8 cellular contexts compared by ENCODE assay signal in genomic region chr19:4390017-4390861, GRCh38. TPM values are rescaled to one million over a fixed set of nuclear protein-coding genes. Genes with fewer than 3 reads are reported as not detected.
DNase-seq lines count a peak whose midpoint lies in the region; ATAC-seq and TF ChIP-seq lines count a peak whose summit lies in the region.

No MANE protein-coding gene starts in this region.

- H3K4me1 Mint-ChIP-seq in GM23338: peaks cover 60% of the 10 kb centered on the region
- peaks cover 47% of the 10 kb centered on the region for H3K4me1 Mint-ChIP-seq in activated CD4-positive, alpha-beta memory T cell treated with anti-CD3 and anti-CD28 coated beads for 36 hours (ENCODE audit: low read depth)

- H3K27me3 Mint-ChIP-seq in GM23338 (ENCODE audit: insufficient read depth, low read depth, poor library complexity): peaks cover 22% of the 10 kb centered on the region
- H3K27me3 Mint-ChIP-seq in activated CD4-positive, alpha-beta memory T cell treated with anti-CD3 and anti-CD28 coated beads for 36 hours: no peaks in the 10 kb centered on the region

- CTCF ChIA-PET in activated CD4-positive, alpha-beta memory T cell treated with anti-CD3 and anti-CD28 coated beads for 36 hours (lab: Charles Lee): interaction anchor here (1.1 to 1.9 kb wide), 2 partner anchors 10 to 20 kb away, joined by 3 to 8 read pairs; partner anchors contain the start of gene SH3GL1

- H2AFZ ChIP-seq in GM23338: no peak overlapping the region

- H3K4me2 ChIP-seq in GM23338: peak overlapping the region; percentile 75

- peak overlapping the region; percentile 46 for H3K4me3 ChIP-seq in GM23338
- peak overlapping the region in 7 of 10 donors; percentile 8 to 33 (median 18) for H3K4me3 ChIP-seq in heart right ventricle

- peaks cover 18% of the 10 kb centered on the region for H3K36me3 Mint-ChIP-seq in GM23338 (ENCODE audit: low read depth)
- H3K36me3 Mint-ChIP-seq in activated CD4-positive, alpha-beta memory T cell treated with anti-CD3 and anti-CD28 coated beads for 36 hours: peaks cover 7% of the 10 kb centered on the region

- peak overlapping the region; percentile 76 for H3K27ac Mint-ChIP-seq in GM23338
- H3K27ac Mint-ChIP-seq in activated CD4-positive, alpha-beta memory T cell treated with anti-CD3 and anti-CD28 coated beads for 36 hours: peak overlapping the region; percentile 64

- peak overlapping the region; percentile 63 for H3K4me3 Mint-ChIP-seq in GM23338
- H3K4me3 Mint-ChIP-seq in activated CD4-positive, alpha-beta memory T cell treated with anti-CD3 and anti-CD28 coated beads for 36 hours: no peak overlapping the region

- no peaks in the 10 kb centered on the region for H3K9me3 ChIP-seq in heart right ventricle

- H4K20me1 ChIP-seq in GM23338 (replicated peaks; ENCODE audit: insufficient read depth): peaks cover 68% of the 10 kb centered on the region

- DNase-seq in GM23338 (ENCODE audit: low spot score): peak; percentile 85
- no peak for DNase-seq in activated CD4-positive, alpha-beta memory T cell treated with anti-CD3 and anti-CD28 coated beads for 36 hours
- peak in 1 of 2 donors; percentile 60 for DNase-seq in heart right ventricle
- peak; percentile 71 for DNase-seq in pulmonary artery endothelial cell (ENCODE audit: low read depth, low spot score)
- DNase-seq in NOMO-1 treated with DMSO at 0.1 percent for 48 hours (lab: John Stamatoyannopoulos, UW; ENCODE audit: unreplicated experiment): no peak
- no peak for DNase-seq in stimulated activated CD4-positive, alpha-beta T cell treated with anti-CD3 and anti-CD28 coated beads, Interleukin-2, amount 100 ng/mL, for 48 hours
- DNase-seq in KG1 (lab: John Stamatoyannopoulos, UW): no peak

- peak overlapping the region; percentile 84 for H3K27ac ChIP-seq in GM23338 (ENCODE audit: low read depth)
- peak overlapping the region; percentile 18 to 91 (median 80) for H3K27ac ChIP-seq in heart right ventricle

- POLR2A ChIA-PET in activated CD4-positive, alpha-beta memory T cell treated with anti-CD3 and anti-CD28 coated beads for 36 hours (lab: Charles Lee): no interaction called here

- H3K36me3 ChIP-seq in GM23338 (ENCODE audit: insufficient read depth) (peaks cover under 1% of the 10 kb centered on the region; the same call in 1 of the 2 replicates), heart right ventricle (peaks cover 0 to 43% (median 3%) of the 10 kb centered on the region in 9 donors)

- H3K79me2 ChIP-seq in GM23338 (replicated peaks; ENCODE audit: insufficient read depth): peaks cover 97% of the 10 kb centered on the region

- H3K9me3 Mint-ChIP-seq in GM23338: no peaks in the 10 kb centered on the region
- no peaks in the 10 kb centered on the region for H3K9me3 Mint-ChIP-seq in activated CD4-positive, alpha-beta memory T cell treated with anti-CD3 and anti-CD28 coated beads for 36 hours

- H3K27me3 ChIP-seq in GM23338 (ENCODE audit: insufficient read depth): no peaks in the 10 kb centered on the region
- H3K27me3 ChIP-seq in heart right ventricle: no peaks in the 10 kb centered on the region

- no peaks in the 10 kb centered on the region for H3K9me2 ChIP-seq in GM23338 (ENCODE audit: insufficient read depth)

- peak; percentile 83 for ATAC-seq in GM23338
- peak; percentile 31 to 79 (median 66) for ATAC-seq in heart right ventricle
- ATAC-seq in HG03342 (IDR thresholded peaks at IDR 0.05; ENCODE audit: unreplicated experiment): no peak

- intact Hi-C loops in activated CD4-positive, alpha-beta memory T cell treated with anti-CD3 and anti-CD28 coated beads for 36 hours (cut with micrococcal nuclease): no loop called here
- intact Hi-C loops in heart right ventricle (cut with DNase I): no loop called here

- peaks cover 10% of the 10 kb centered on the region; the same call in 1 of the 2 replicates for H3F3A ChIP-seq in GM23338 (replicated peaks; ENCODE audit: low read depth)

- H3K4me1 ChIP-seq in GM23338 (ENCODE audit: insufficient read depth) (peaks cover 22% of the 10 kb centered on the region), heart right ventricle (peaks cover 41 to 81% (median 78%) of the 10 kb centered on the region in 9 donors)

- 30 to 37% methylated on average over 19 of the region's 19 CpGs for WGBS in heart right ventricle, 2 donors

- TF ChIP-seq CTCF in GM23338 (conservative IDR thresholded peaks at IDR 0.05; ENCODE audit: low read depth in 2 of 2) (no peak), heart right ventricle (IDR thresholded peaks at IDR 0.05) (no peak)

TF ChIP-seq in GM23338, 12 proteins besides CTCF, POLR2A, EP300 and RAD21 (continues in another document):
- no peak for TF ChIP-seq ZNF114 (CRISPR knock-in tag; IDR thresholded peaks at IDR 0.05)
- no peak for TF ChIP-seq EZH2 (IDR thresholded peaks at IDR 0.05; ENCODE audit: low read depth, unreplicated experiment)

RNA-seq across cellular contexts. Expression of gene SH3GL1, which starts 10.1 kb away (rescaled TPM):
- 85.8 and 89.5 TPM in 2 replicates for total RNA-seq in GM23338 (2014; rRNA removed; shearing (Covaris generic))
- polyA plus RNA-seq in GM23338 (2016; fragmentation: Nextera tagmentation; extraction: Ambion mirVana) (73.1 and 75.6 TPM in 2 replicates), heart right ventricle (10 to 100 TPM; 20.1 to 41.8 TPM)
- total RNA-seq in activated CD4-positive, alpha-beta memory T cell treated with anti-CD3 and anti-CD28 coated beads for 36 hours: 10 to 100 TPM; 38.1 to 42.0 TPM
- total RNA-seq in heart right ventricle (10 to 100 TPM; 13.1 to 33.4 (median 17.6) TPM), pulmonary artery endothelial cell (46.9 and 48.3 TPM in 2 replicates)

RNA-seq across cellular contexts. Expression of gene CHAF1A, which starts 12.2 kb away (rescaled TPM):
- 84.1 and 113 TPM in 2 replicates for total RNA-seq in GM23338 (2014; rRNA removed; shearing (Covaris generic))
- polyA plus RNA-seq in GM23338 (2016; fragmentation: Nextera tagmentation; extraction: Ambion mirVana) (109 and 125 TPM in 2 replicates), heart right ventricle (1 to 10 TPM; 4.2 to 4.4 TPM)
- total RNA-seq in activated CD4-positive, alpha-beta memory T cell treated with anti-CD3 and anti-CD28 coated beads for 36 hours: 10 to 100 TPM; 61.6 to 63.5 TPM
- total RNA-seq in heart right ventricle (1 to 10 TPM; 4.5 to 8.7 (median 6.6) TPM), pulmonary artery endothelial cell (23.1 and 29.8 TPM in 2 replicates)

RNA-seq across cellular contexts. Expression of gene MPND, which starts 46.9 kb away (rescaled TPM):
- total RNA-seq in GM23338 (2014; rRNA removed; shearing (Covaris generic)): 9.1 and 15.6 TPM in 2 replicates
- polyA plus RNA-seq in GM23338 (2016; fragmentation: Nextera tagmentation; extraction: Ambion mirVana): 11.8 and 22.5 TPM in 2 replicates
- 10 to 100 TPM; 19.6 to 22.6 TPM for total RNA-seq in activated CD4-positive, alpha-beta memory T cell treated with anti-CD3 and anti-CD28 coated beads for 36 hours
- 10 to 100 TPM; 18.7 to 26.6 (median 20.9) TPM for total RNA-seq in heart right ventricle
- 10 to 100 TPM; 15.2 to 25.2 TPM for polyA plus RNA-seq in heart right ventricle
- 9.6 and 10.7 TPM in 2 replicates for total RNA-seq in pulmonary artery endothelial cell

RNA-seq across cellular contexts. Expression of gene STAP2, which starts 51.6 kb away (rescaled TPM):
- 9.2 and 15.1 TPM in 2 replicates for total RNA-seq in GM23338 (2014; rRNA removed; shearing (Covaris generic))
- polyA plus RNA-seq in GM23338 (2016; fragmentation: Nextera tagmentation; extraction: Ambion mirVana) (20.7 and 21.7 TPM in 2 replicates), heart right ventricle (1 to 10 TPM; 2.1 to 2.2 TPM)
- 1 to 10 TPM; 9.1 to 9.4 TPM for total RNA-seq in activated CD4-positive, alpha-beta memory T cell treated with anti-CD3 and anti-CD28 coated beads for 36 hours
- total RNA-seq in heart right ventricle (1 to 10 TPM in 9 of 10 donors, under 1 TPM in 1; 0.56 to 9.1 (median 2.6) TPM), pulmonary artery endothelial cell (8.1 and 10.3 TPM in 2 replicates)

Comparison
In these comparisons a context has a peak if more than half of its experiments do, and no peak if none do; other contexts are left out.
1. DNase-seq: peak in GM23338 (single experiment) and pulmonary artery endothelial cell (single experiment); none in activated CD4-positive, alpha-beta memory T cell treated with anti-CD3 and anti-CD28 coated beads for 36 hours (single experiment), NOMO-1 treated with DMSO at 0.1 percent for 48 hours (single experiment), stimulated activated CD4-positive, alpha-beta T cell treated with anti-CD3 and anti-CD28 coated beads, Interleukin-2, amount 100 ng/mL, for 48 hours (0 of 2) and KG1 (single experiment).